ENCODE assay signal across 9 cellular contexts in the genomic region with DNA sequence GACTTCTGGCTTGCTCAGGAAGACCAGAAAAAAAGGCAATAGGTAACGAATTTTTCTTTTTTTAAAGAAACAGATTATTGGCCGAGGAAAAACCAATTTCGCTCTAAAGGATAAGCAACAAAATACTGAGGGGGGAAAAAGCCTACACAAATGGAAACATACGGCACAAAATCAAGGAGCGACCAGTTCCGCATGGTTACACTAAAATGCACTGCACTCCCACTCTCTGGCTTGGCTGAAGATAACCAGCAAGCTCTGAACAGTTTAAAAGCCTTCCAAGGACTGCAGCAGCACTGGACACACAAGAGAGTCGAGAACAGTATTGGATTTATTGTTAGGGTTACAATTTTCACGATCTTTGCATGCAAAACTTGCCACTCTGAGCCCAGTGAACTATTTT. TPM values are rescaled to one million over a fixed set of nuclear protein-coding genes. Genes with fewer than 3 reads are reported as not detected.
A peak's percentile ranks its signal among the peaks of the same experiment; 100 is the strongest.
DNase-seq lines count a peak whose midpoint lies in the region; ATAC-seq, FAIRE-seq and TF ChIP-seq lines count a peak whose summit lies in the region.
"Had no signal": no experiment of that assay in that cellular context is flagged by ENCODE, and none has a peak within 500 bp of the region (broad histone marks: within the 10 kb centered on the region; RNA-seq: fewer than 3 reads in every experiment).

No MANE protein-coding gene starts in this region.

- H2BK12ac ChIP-seq in H9 (ENCODE audit: insufficient read length, low read depth, low read length): no peak overlapping the region

- CTCF ChIA-PET in A549 (lab: Yijun Ruan, JAX) (interaction anchor here (0.7 to 3.2 kb wide), 33 partner anchors 9 to 375 kb away, joined by 3 to 26 read pairs (median 5); a partner anchor contains a TSS), RWPE1 (lab: Yijun Ruan, JAX) (interaction anchor here (0.6 to 1.3 kb wide), 14 partner anchors 9 to 300 kb away, joined by 3 to 7 read pairs (median 4); a partner anchor contains a TSS)

- TF ChIP-seq RAD21 in A549 (conservative IDR thresholded peaks at IDR 0.05 in 1 of 2, IDR thresholded peaks at IDR 0.05 in 1 of 2): no peak

- H2BK120ac ChIP-seq in H9 (ENCODE audit: low read depth, low read length, poor library complexity, severe bottlenecking): no peak overlapping the region

- H3K9ac ChIP-seq in H9 (ENCODE audit: extremely low read depth, insufficient read length, low read length): peak overlapping the region; percentile 41

- no peaks in the 10 kb centered on the region for H3K36me3 ChIP-seq in body of pancreas (replicated peaks in 1 of 2; ENCODE audit: insufficient read depth in 1 of 2, low read depth in 2 of 2)
- H3K36me3 ChIP-seq: right atrium auricular region had no signal

- peaks cover 30% of the 10 kb centered on the region for H3K4me1 ChIP-seq in A549
- no peaks in the 10 kb centered on the region for H3K4me1 ChIP-seq in H9 (ENCODE audit: insufficient read depth, low read length)
- H3K4me1 ChIP-seq in body of pancreas: peaks cover 35% of the 10 kb centered on the region

- H2AK5ac ChIP-seq in H9 (ENCODE audit: insufficient read length, low read length): no peak overlapping the region

- H3K18ac ChIP-seq in H9 (ENCODE audit: insufficient read length, low read depth, low read length): no peak overlapping the region

- H3K56ac ChIP-seq in H9 (ENCODE audit: insufficient read length, low read depth, low read length): no peak overlapping the region

- peaks cover 14% of the 10 kb centered on the region for H3K23me2 ChIP-seq in H9 (ENCODE audit: insufficient read length, low read depth, low read length, poor library complexity, severe bottlenecking)

- no peak overlapping the region for H3K23ac ChIP-seq in H9 (ENCODE audit: insufficient read length, low read depth, low read length)

- H3T11ph ChIP-seq in H9 (ENCODE audit: low read length): no peak overlapping the region

- no peak overlapping the region for H4K5ac ChIP-seq in H9 (ENCODE audit: insufficient read length, low read depth, low read length)

- peaks cover 10% of the 10 kb centered on the region; the same call in 1 of the 2 replicates for H3K79me2 ChIP-seq in H9 (ENCODE audit: insufficient read depth, low read length)

- no peak overlapping the region for H3K27ac Mint-ChIP-seq in H9
- no peak overlapping the region for H3K27ac Mint-ChIP-seq in mesothelial cell of epicardium

- H3K9me3 Mint-ChIP-seq in H9 (no peaks in the 10 kb centered on the region), mesothelial cell of epicardium (no peaks in the 10 kb centered on the region)

- H2AFZ ChIP-seq in H9 (ENCODE audit: low read length): no peak overlapping the region

- H3K14ac ChIP-seq in H9 (ENCODE audit: insufficient read depth, low read length): no peak overlapping the region

- peaks cover under 1% of the 10 kb centered on the region for H3K79me1 ChIP-seq in H9 (ENCODE audit: insufficient read depth, low read depth, low read length, poor library complexity, severe bottlenecking)

- H3K27ac ChIP-seq in A549 (peak overlapping the region; percentile 93 to 97; a peak in 5 of 6 replicates), H9 (ENCODE audit: insufficient read length, low read depth, low read length) (no peak overlapping the region), body of pancreas (peak overlapping the region; percentile 28 to 96 (median 90)), RWPE1 (no peak overlapping the region)
- H3K27ac ChIP-seq: right atrium auricular region had no signal

- DNase-seq in A549 (ENCODE audit: low read depth in 1 of 2, low spot score in 1 of 2): no peak
- DNase-seq in H9: no peak
- DNase-seq in body of pancreas: peak; percentile 24 to 36 (median 29)
- DNase-seq in mesothelial cell of epicardium (ENCODE audit: low spot score in 2 of 2, unreplicated experiment in 2 of 2): no peak
- no peak for DNase-seq in RWPE1 (ENCODE audit: low spot score)
- DNase-seq in NCI-H1694 treated with DMSO at 0.1 percent for 48 hours (lab: John Stamatoyannopoulos, UW): no peak
- no peak for DNase-seq in RKO (ENCODE audit: low spot score)

- TF ChIP-seq CTCF in A549 (IDR thresholded peaks at IDR 0.05) (no peak), H9 (conservative IDR thresholded peaks at IDR 0.05) (no peak), body of pancreas (IDR thresholded peaks at IDR 0.05) (no peak), mesothelial cell of epicardium (IDR thresholded peaks at IDR 0.05; ENCODE audit: unreplicated experiment) (no peak), RWPE1 (conservative IDR thresholded peaks at IDR 0.05; ENCODE audit: low read depth) (no peak)

- H3K4me2 ChIP-seq in A549 (peak overlapping the region; percentile 82), H9 (ENCODE audit: insufficient read depth, insufficient read length, low read length) (peak overlapping the region; percentile 82)

- H3K4me3 ChIP-seq in A549 (peak overlapping the region; percentile 98; the same call in 2 of the 3 replicates), body of pancreas (peak overlapping the region; percentile 56 to 74)

- no peak for ATAC-seq in A549
- ATAC-seq in body of pancreas: no peak
- no peak for ATAC-seq in GM19328 (IDR thresholded peaks at IDR 0.05; ENCODE audit: unreplicated experiment)

- FAIRE-seq in A549 (lab: Jason Lieb, UNC): no peak

- no peak overlapping the region for H2BK15ac ChIP-seq in H9 (ENCODE audit: low read depth, low read length)

- no peaks in the 10 kb centered on the region for H3K9me3 ChIP-seq in A549
- H3K9me3 ChIP-seq in H9 (ENCODE audit: control insufficient read depth, low read depth, low read length): no peaks in the 10 kb centered on the region
- H3K9me3 ChIP-seq in body of pancreas: no peaks in the 10 kb centered on the region
- H3K9me3 ChIP-seq: right atrium auricular region had no signal

- H3K4me1 Mint-ChIP-seq in H9 (peaks cover 32% of the 10 kb centered on the region in 2 experiments), mesothelial cell of epicardium (peaks cover 11% of the 10 kb centered on the region)

- peak overlapping the region; percentile 69 to 81 for H3K4me3 Mint-ChIP-seq in H9
- peak overlapping the region; percentile 65 for H3K4me3 Mint-ChIP-seq in mesothelial cell of epicardium

- H3K4ac ChIP-seq in H9 (ENCODE audit: low read depth, low read length): no peak overlapping the region

- H4K8ac ChIP-seq in H9 (replicated peaks; ENCODE audit: insufficient read length, low read depth, low read length): no peak overlapping the region

- no peak overlapping the region for H4K91ac ChIP-seq in H9 (ENCODE audit: insufficient read length, low read depth, low read length)

- no peaks in the 10 kb centered on the region for H4K20me1 ChIP-seq in H9 (ENCODE audit: control insufficient read depth, insufficient read depth, insufficient read length)

- H3K36me3 Mint-ChIP-seq in H9 (ENCODE audit: insufficient read depth in 1 of 3, low read depth in 3 of 3) (no peaks in the 10 kb centered on the region), mesothelial cell of epicardium (no peaks in the 10 kb centered on the region)

- TF ChIP-seq POLR2A in A549 (IDR thresholded peaks at IDR 0.05; ENCODE audit: low read length) (no peak), body of pancreas (IDR thresholded peaks at IDR 0.05) (no peak)

- H3K27me3 ChIP-seq in H9 (ENCODE audit: insufficient read depth, low read length): no peaks in the 10 kb centered on the region; the same call in 1 of the 2 replicates
- H3K27me3 ChIP-seq in body of pancreas: no peaks in the 10 kb centered on the region
- H3K27me3 ChIP-seq: right atrium auricular region had no signal

- no peak for TF ChIP-seq EP300 in A549 (IDR thresholded peaks at IDR 0.05)

- H2BK20ac ChIP-seq in H9 (ENCODE audit: low read depth, low read length, poor library complexity, severe bottlenecking): no peak overlapping the region

- H2BK5ac ChIP-seq in H9 (ENCODE audit: insufficient read length, low read length): no peak overlapping the region

- intact Hi-C loops in body of pancreas (cut with DNase I): no loop called here

- POLR2A ChIA-PET in A549 (lab: Yijun Ruan, JAX) (interaction anchor here (0.7 kb wide), 1 partner anchor 261 kb away, joined by 3 read pairs; a partner anchor contains a TSS), RWPE1 (lab: Yijun Ruan, JAX; ENCODE audit: low non-redundant PET) (no interaction called here)

- peaks cover 42% of the 10 kb centered on the region for H3K27me3 Mint-ChIP-seq in H9 (ENCODE audit: low read depth)
- H3K27me3 Mint-ChIP-seq in mesothelial cell of epicardium (ENCODE audit: low read depth): peaks cover 39% of the 10 kb centered on the region

- 86% methylated on average over 8 of the region's 8 CpGs for WGBS in A549 (ENCODE audit: missing lambda C conversion rate)
- no CpG with 5 or more reads among the region's 8 CpGs for WGBS in H9 (ENCODE audit: extremely low coverage, insufficient read length, low lambda C conversion rate)
- WGBS in body of pancreas, 2 donors: 15 to 22% methylated on average over 8 of the region's 8 CpGs

TF ChIP-seq in A549, 52 proteins besides CTCF, POLR2A, EP300 and RAD21 (continues in another document):
- TF ChIP-seq HOXB5 (CRISPR knock-in tag; IDR thresholded peaks at IDR 0.05) (no peak), NPAS2 (CRISPR knock-in tag; IDR thresholded peaks at IDR 0.05; ENCODE audit: borderline replicate concordance) (no peak), ZNF302 (CRISPR knock-in tag; IDR thresholded peaks at IDR 0.05) (no peak), RCOR1 (IDR thresholded peaks at IDR 0.05; ENCODE audit: low read depth, low read length) (no peak), TFCP2L1 (CRISPR knock-in tag; IDR thresholded peaks at IDR 0.05) (no peak), SMC3 (IDR thresholded peaks at IDR 0.05) (no peak), CBX8 (IDR thresholded peaks at IDR 0.05) (no peak), KDM1A (IDR thresholded peaks at IDR 0.05; ENCODE audit: low read depth) (no peak), JUN (IDR thresholded peaks at IDR 0.05) (no peak), EHMT2 (IDR thresholded peaks at IDR 0.05; ENCODE audit: low read depth) (no peak), FOSB (CRISPR knock-in tag; IDR thresholded peaks at IDR 0.05) (no peak), CEBPB (IDR thresholded peaks at IDR 0.05) (no peak)
- TF ChIP-seq, protein P1, sequence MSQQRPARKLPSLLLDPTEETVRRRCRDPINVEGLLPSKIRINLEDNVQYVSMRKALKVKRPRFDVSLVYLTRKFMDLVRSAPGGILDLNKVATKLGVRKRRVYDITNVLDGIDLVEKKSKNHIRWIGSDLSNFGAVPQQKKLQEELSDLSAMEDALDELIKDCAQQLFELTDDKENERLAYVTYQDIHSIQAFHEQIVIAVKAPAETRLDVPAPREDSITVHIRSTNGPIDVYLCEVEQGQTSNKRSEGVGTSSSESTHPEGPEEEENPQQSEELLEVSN (IDR thresholded peaks at IDR 0.05; ENCODE audit: borderline replicate concordance, low read depth): no peak

RNA-seq across cellular contexts. Expression of a gene that starts 0.9 kb away (rescaled TPM):
- polyA plus RNA-seq in A549 (2011; rRNA removed) (49.0 and 64.5 TPM in 2 replicates), A549 (2017; fragmentation: RNase III; extraction: RNeasy Plus Mini Kit Qiagen cat#74134 plus additional on column Dnase treatment) (49.5 to 65.0 TPM (median 60.6 TPM) in 3 replicates)
- polyA plus RNA-seq in A549 (2012; cell fraction: cytosol; rRNA removed): 36.9 and 38.4 TPM in 2 replicates
- polyA plus RNA-seq in A549 (2012; cell fraction: nucleus; rRNA removed): 41.6 and 44.1 TPM in 2 replicates
- polyA minus RNA-seq in A549 (2011; rRNA and poly(A)+ RNA removed): 27.1 and 28.1 TPM in 2 replicates
- total RNA-seq in H9 (2021) (50.2 and 51.1 TPM in 2 replicates), body of pancreas (10 to 100 TPM; 19.7 to 28.7 TPM), mesothelial cell of epicardium (15.1 to 15.5 TPM (median 15.5 TPM) in 3 replicates)

Comparison
In these comparisons a context has a peak if more than half of its experiments do, and no peak if none do; other contexts are left out.
1. DNase-seq: peak in body of pancreas (4 of 4); none in A549 (0 of 2), H9 (single experiment), mesothelial cell of epicardium (0 of 2), RWPE1 (single experiment), NCI-H1694 treated with DMSO at 0.1 percent for 48 hours (single experiment) and RKO (single experiment).
2. H3K27ac ChIP-seq: peak in A549 (2 of 2) and body of pancreas (4 of 4); none in H9 (single experiment) and RWPE1 (single experiment).